Comparison of ENCODE assay signal across 9 cellular contexts in genomic region chr20:15708984-15709598, GRCh38.
DNase-seq lines count a peak whose midpoint lies in the region; ATAC-seq and TF ChIP-seq lines count a peak whose summit lies in the region.
"Had no signal": no experiment of that assay in that cellular context is flagged by ENCODE, and none has a peak within 500 bp of the region (broad histone marks: within the 10 kb centered on the region; RNA-seq: fewer than 3 reads in every experiment).

No MANE protein-coding gene starts in this region.

- peak; percentile 63 for ATAC-seq in body of pancreas

- WGBS in body of pancreas, 2 donors: 54 to 58% methylated on average over 9 of the region's 9 CpGs

- no peaks in the 10 kb centered on the region for H3K27me3 ChIP-seq in body of pancreas

- no peaks in the 10 kb centered on the region for H3K9me3 ChIP-seq in body of pancreas

- H3K27ac Mint-ChIP-seq in mesothelial cell of epicardium: no peak overlapping the region
- H3K27ac Mint-ChIP-seq: natural killer cell treated with Interleukin-12 subunit alpha and Interleukin-12 subunit beta and Interleukin-15 and Interleukin-18, amount 100 ng/mL, for 72 hours had no signal

- H3K27ac ChIP-seq in body of pancreas: no peak overlapping the region

- no peaks in the 10 kb centered on the region for H3K4me1 ChIP-seq in body of pancreas

- DNase-seq in DMS 273 (lab: John Stamatoyannopoulos, UW; ENCODE audit: unreplicated experiment) (peak; percentile 31), DMS 273 treated with DMSO at 0.1 percent for 48 hours (lab: John Stamatoyannopoulos, UW) (no peak), H4 (ENCODE audit: low spot score) (peak; percentile 49), NCI-H748 (lab: John Stamatoyannopoulos, UW; ENCODE audit: unreplicated experiment) (peak; percentile 56), body of pancreas (peak; percentile 40 to 71 (median 58)), mesothelial cell of epicardium (ENCODE audit: low spot score in 2 of 2, unreplicated experiment in 2 of 2) (peak in 1 of 2 experiments; percentile 47), glomerular visceral epithelial cell (ENCODE audit: extremely low spot score) (no peak), NCI-H1092 (lab: John Stamatoyannopoulos, UW) (no peak)

- H3K9me3 Mint-ChIP-seq in mesothelial cell of epicardium: no peaks in the 10 kb centered on the region
- H3K9me3 Mint-ChIP-seq: natural killer cell treated with Interleukin-12 subunit alpha and Interleukin-12 subunit beta and Interleukin-15 and Interleukin-18, amount 100 ng/mL, for 72 hours had no signal

- no peaks in the 10 kb centered on the region for H3K27me3 Mint-ChIP-seq in mesothelial cell of epicardium (ENCODE audit: low read depth)

- intact Hi-C loops in body of pancreas (cut with DNase I): no loop called here

- TF ChIP-seq CTCF in body of pancreas (IDR thresholded peaks at IDR 0.05): peak; percentile 19 to 58 (median 50)
- peak; percentile 68 for TF ChIP-seq CTCF in mesothelial cell of epicardium (IDR thresholded peaks at IDR 0.05; ENCODE audit: unreplicated experiment)

- no peaks in the 10 kb centered on the region for H3K36me3 ChIP-seq in body of pancreas (replicated peaks in 1 of 2; ENCODE audit: insufficient read depth in 1 of 2, low read depth in 2 of 2)

- H3K4me3 ChIP-seq in body of pancreas: no peak overlapping the region

- H3K36me3 Mint-ChIP-seq in mesothelial cell of epicardium: no peaks in the 10 kb centered on the region
- H3K36me3 Mint-ChIP-seq: natural killer cell treated with Interleukin-12 subunit alpha and Interleukin-12 subunit beta and Interleukin-15 and Interleukin-18, amount 100 ng/mL, for 72 hours had no signal

- no peak for TF ChIP-seq POLR2A in body of pancreas (IDR thresholded peaks at IDR 0.05)

- H3K4me1 Mint-ChIP-seq in mesothelial cell of epicardium: peaks cover 25% of the 10 kb centered on the region

- no peak overlapping the region for H3K4me3 Mint-ChIP-seq in mesothelial cell of epicardium
- H3K4me3 Mint-ChIP-seq: natural killer cell treated with Interleukin-12 subunit alpha and Interleukin-12 subunit beta and Interleukin-15 and Interleukin-18, amount 100 ng/mL, for 72 hours had no signal

Comparison
In these comparisons a context has a peak if more than half of its experiments do, and no peak if none do; other contexts are left out.
1. DNase-seq: peak in DMS 273 (single experiment), H4 (single experiment), NCI-H748 (single experiment) and body of pancreas (4 of 4); none in DMS 273 treated with DMSO at 0.1 percent for 48 hours (single experiment), glomerular visceral epithelial cell (single experiment) and NCI-H1092 (single experiment).